Comparison of ENCODE assay signal across 1 cellular context in genomic region chr11:123217897-123218296, GRCh38.
TF ChIP-seq lines count a peak whose summit lies in the region.

No MANE protein-coding gene starts in this region.

TF ChIP-seq in IMR-90, 13 proteins besides CTCF, POLR2A, EP300 and RAD21 (continued from another document):
- TF ChIP-seq ELK1 (IDR thresholded peaks at IDR 0.05; ENCODE audit: borderline replicate concordance, low read depth, low read length) (no peak), CEBPB (IDR thresholded peaks at IDR 0.05; ENCODE audit: low read depth, low read length) (no peak), RFX5 (IDR thresholded peaks at IDR 0.05; ENCODE audit: low read depth, low read length) (no peak), FOS (IDR thresholded peaks at IDR 0.05; ENCODE audit: low read depth, low read length) (no peak), MAFK (IDR thresholded peaks at IDR 0.05; ENCODE audit: low read depth, low read length) (no peak), MXI1 (IDR thresholded peaks at IDR 0.05; ENCODE audit: borderline replicate concordance, low read depth, low read length) (no peak), USF2 (IDR thresholded peaks at IDR 0.05; ENCODE audit: low read depth, low read length) (no peak), CHD1 (IDR thresholded peaks at IDR 0.05; ENCODE audit: low read depth, low read length) (no peak), RCOR1 (IDR thresholded peaks at IDR 0.05; ENCODE audit: insufficient replicate concordance, low read length) (no peak), SMC3 (IDR thresholded peaks at IDR 0.05; ENCODE audit: low read depth, low read length) (no peak), NFE2L2 (IDR thresholded peaks at IDR 0.05; ENCODE audit: low read depth, low read length) (no peak)
